8 cellular contexts compared by ENCODE assay signal in genomic region chr2:157480182-157480961, GRCh38. TPM values are rescaled to one million over a fixed set of nuclear protein-coding genes. Genes with fewer than 3 reads are reported as not detected.
DNase-seq lines count a peak whose midpoint lies in the region; ATAC-seq and TF ChIP-seq lines count a peak whose summit lies in the region.
"Had no signal": no experiment of that assay in that cellular context is flagged by ENCODE, and none has a peak within 500 bp of the region (broad histone marks: within the 10 kb centered on the region; RNA-seq: fewer than 3 reads in every experiment).

No MANE protein-coding gene starts in this region.

- H3K27ac ChIP-seq in liver (ENCODE audit: low read depth in 1 of 2, low read length in 2 of 2) (no peak overlapping the region), endodermal cell (ENCODE audit: low read depth, low read length) (no peak overlapping the region)
- H3K27ac ChIP-seq: SK-N-MC had no signal

- peak overlapping the region; percentile 80 for H3K4me3 Mint-ChIP-seq in activated CD8-positive, alpha-beta T cell treated with anti-CD3 and anti-CD28 coated beads for 36 hours
- H3K4me3 Mint-ChIP-seq in endodermal cell, result no peak overlapping the region

- H3K4me3 ChIP-seq in liver (ENCODE audit: low read depth in 1 of 3, low read length in 3 of 3) (no peak overlapping the region), endodermal cell (ENCODE audit: low read length) (no peak overlapping the region)
- H3K4me3 ChIP-seq: SK-N-MC had no signal

- H3K27me3 ChIP-seq in liver (ENCODE audit: control insufficient read depth in 4 of 4, insufficient read depth in 4 of 4, low read length in 3 of 4), result no peaks in the 10 kb centered on the region
- H3K27me3 ChIP-seq in endodermal cell (ENCODE audit: control insufficient read depth, insufficient read depth, low read length, poor library complexity, severe bottlenecking), result no peaks in the 10 kb centered on the region

- intact Hi-C loops in activated CD8-positive, alpha-beta T cell treated with anti-CD3 and anti-CD28 coated beads for 36 hours (cut with micrococcal nuclease), result loop anchor here (2.0 to 5.0 kb wide), 2 partner anchors 16 to 163 kb away; no protein-coding TSS in a partner anchor

- peak overlapping the region; percentile 98 for H3K27ac Mint-ChIP-seq in activated CD8-positive, alpha-beta T cell treated with anti-CD3 and anti-CD28 coated beads for 36 hours
- H3K27ac Mint-ChIP-seq in endodermal cell, result no peak overlapping the region

- 62% methylated on average over 3 of the region's 3 CpGs for WGBS in liver
- 94 to 100% methylated on average over 1 to 3 of the region's 3 CpGs for WGBS in endodermal cell (ENCODE audit: insufficient coverage in 1 of 2, insufficient read length in 1 of 2), 2 experiments

- POLR2A ChIA-PET in activated CD8-positive, alpha-beta T cell treated with anti-CD3 and anti-CD28 coated beads for 36 hours (lab: Charles Lee), result interaction anchor here (0.6 to 51.0 kb wide), 10 partner anchors 10 to 1872 kb away, joined by 3 to 1592 read pairs (median 4); partner anchors contain the start of gene CYTIP

- no peak for TF ChIP-seq CTCF in activated CD8-positive, alpha-beta T cell treated with anti-CD3 and anti-CD28 coated beads for 36 hours (IDR thresholded peaks at IDR 0.05)
- TF ChIP-seq CTCF in liver (IDR thresholded peaks at IDR 0.05; ENCODE audit: low read depth, low read length, missing input control) (no peak), endodermal cell (conservative IDR thresholded peaks at IDR 0.05) (no peak)

- H3K36me3 Mint-ChIP-seq in activated CD8-positive, alpha-beta T cell treated with anti-CD3 and anti-CD28 coated beads for 36 hours (ENCODE audit: low read depth), result peaks cover 34% of the 10 kb centered on the region
- no peaks in the 10 kb centered on the region for H3K36me3 Mint-ChIP-seq in endodermal cell (ENCODE audit: low read depth)

- H3K9ac ChIP-seq in liver (ENCODE audit: low read depth in 1 of 2, low read length in 2 of 2) (no peak overlapping the region), endodermal cell (ENCODE audit: extremely low read depth, low read length, poor library complexity, severe bottlenecking) (no peak overlapping the region)

- H3K4me1 ChIP-seq in liver (ENCODE audit: control insufficient read depth in 4 of 4, insufficient read depth in 4 of 4, low read length in 3 of 4), result peaks cover 0 to 8% (median 7%) of the 10 kb centered on the region in 4 donors
- H3K4me1 ChIP-seq in endodermal cell (ENCODE audit: control insufficient read depth, insufficient read depth, low read length), result no peaks in the 10 kb centered on the region

- DNase-seq in activated CD8-positive, alpha-beta T cell treated with anti-CD3 and anti-CD28 coated beads for 36 hours, result peak; percentile 79
- no peak for DNase-seq in DMS 273 treated with DMSO at 0.1 percent for 48 hours (lab: John Stamatoyannopoulos, UW)
- DNase-seq in Kasumi-1 (lab: John Stamatoyannopoulos, UW), result no peak
- no peak for DNase-seq in endodermal cell

- H3K9me3 ChIP-seq in liver (ENCODE audit: control insufficient read depth in 4 of 4, low read length in 3 of 4) (no peaks in the 10 kb centered on the region), endodermal cell (ENCODE audit: control insufficient read depth, low read length) (no peaks in the 10 kb centered on the region)

- H3K4me1 Mint-ChIP-seq in activated CD8-positive, alpha-beta T cell treated with anti-CD3 and anti-CD28 coated beads for 36 hours (ENCODE audit: low read depth), result peaks cover 82% of the 10 kb centered on the region
- H3K4me1 Mint-ChIP-seq in endodermal cell, result no peaks in the 10 kb centered on the region

- H3K36me3 ChIP-seq in liver (ENCODE audit: control insufficient read depth in 4 of 4, insufficient read depth in 3 of 4, low read depth in 1 of 4, low read length in 3 of 4) (no peaks in the 10 kb centered on the region), endodermal cell (ENCODE audit: control insufficient read depth, insufficient read depth, low read length) (no peaks in the 10 kb centered on the region)

- H3K9me3 Mint-ChIP-seq in activated CD8-positive, alpha-beta T cell treated with anti-CD3 and anti-CD28 coated beads for 36 hours, result peaks cover 6% of the 10 kb centered on the region
- no peaks in the 10 kb centered on the region for H3K9me3 Mint-ChIP-seq in endodermal cell

- ATAC-seq in GM19025 (IDR thresholded peaks at IDR 0.05; ENCODE audit: low read depth, unreplicated experiment), result peak; percentile 80
- peak; percentile 90 for ATAC-seq in HG02870 (IDR thresholded peaks at IDR 0.05; ENCODE audit: unreplicated experiment)
- ATAC-seq in activated CD8-positive, alpha-beta T cell treated with anti-CD3 and anti-CD28 coated beads for 36 hours, result peak; percentile 66

- peak; percentile 35 to 53 for TF ChIP-seq RAD21 in liver (IDR thresholded peaks at IDR 0.05)

- CTCF ChIA-PET in activated CD8-positive, alpha-beta T cell treated with anti-CD3 and anti-CD28 coated beads for 36 hours (lab: Charles Lee), result interaction anchor here (0.7 to 5.3 kb wide), 11 partner anchors 11 to 153 kb away, joined by 3 to 46 read pairs (median 4); no protein-coding TSS in a partner anchor

- H3K27me3 Mint-ChIP-seq in activated CD8-positive, alpha-beta T cell treated with anti-CD3 and anti-CD28 coated beads for 36 hours, result no peaks in the 10 kb centered on the region
- no peaks in the 10 kb centered on the region for H3K27me3 Mint-ChIP-seq in endodermal cell (ENCODE audit: insufficient read depth)

TF ChIP-seq in liver, 16 proteins besides CTCF, POLR2A, EP300 and RAD21:
- TF ChIP-seq MAX (IDR thresholded peaks at IDR 0.05) (no peak), JUND (IDR thresholded peaks at IDR 0.05) (peak; percentile 13 to 41), GABPA (IDR thresholded peaks at IDR 0.05 in 1 of 2, conservative IDR thresholded peaks at IDR 0.05 in 1 of 2) (no peak), EGR1 (IDR thresholded peaks at IDR 0.05; ENCODE audit: low read depth in 2 of 2) (no peak), ATF3 (IDR thresholded peaks at IDR 0.05) (peak; percentile 42), REST (IDR thresholded peaks at IDR 0.05) (no peak), YY1 (IDR thresholded peaks at IDR 0.05) (peak; percentile 40), HNF4A (conservative IDR thresholded peaks at IDR 0.05) (peak in 1 of 2 donors; percentile 52), HNF4G (IDR thresholded peaks at IDR 0.05) (no peak), ZBTB33 (IDR thresholded peaks at IDR 0.05) (no peak), RXRA (IDR thresholded peaks at IDR 0.05) (peak; percentile 21 to 59), SP1 (IDR thresholded peaks at IDR 0.05) (peak; percentile 62)

RNA-seq across cellular contexts. Expression of gene CYTIP, which starts 36.5 kb away (rescaled TPM):
- 100 to 1,000 TPM; 514 to 520 TPM for total RNA-seq in activated CD8-positive, alpha-beta T cell treated with anti-CD3 and anti-CD28 coated beads for 36 hours
- total RNA-seq in liver (1 to 10 TPM; 2.4 to 5.5 TPM), endodermal cell (under 1 TPM in 1 of 2 donors, not detected in 1; 0.31 TPM)
- 1 to 10 TPM; 1.6 to 1.8 TPM for polyA plus RNA-seq in liver
- polyA plus RNA-seq in endodermal cell (2013, experiment 1 of 2), result not detected
- not detected for polyA plus RNA-seq in endodermal cell (2013, experiment 2 of 2)

Comparison
In these comparisons a context has a peak if more than half of its experiments do, and no peak if none do; other contexts are left out.
1. RNA of gene CYTIP, which starts 36.5 kb away (total RNA-seq): 514 to 520 TPM in activated CD8-positive, alpha-beta T cell treated with anti-CD3 and anti-CD28 coated beads for 36 hours; 2.4 to 5.5 TPM in liver and 0.31 TPM in endodermal cell; every median in the first group is over 10 times any median in the second.
2. Peak in every context shown above with its lines, with median percentiles within 50 percentile points of each other: ATAC-seq.